8 cellular contexts compared by ENCODE assay signal in the genomic region with DNA sequence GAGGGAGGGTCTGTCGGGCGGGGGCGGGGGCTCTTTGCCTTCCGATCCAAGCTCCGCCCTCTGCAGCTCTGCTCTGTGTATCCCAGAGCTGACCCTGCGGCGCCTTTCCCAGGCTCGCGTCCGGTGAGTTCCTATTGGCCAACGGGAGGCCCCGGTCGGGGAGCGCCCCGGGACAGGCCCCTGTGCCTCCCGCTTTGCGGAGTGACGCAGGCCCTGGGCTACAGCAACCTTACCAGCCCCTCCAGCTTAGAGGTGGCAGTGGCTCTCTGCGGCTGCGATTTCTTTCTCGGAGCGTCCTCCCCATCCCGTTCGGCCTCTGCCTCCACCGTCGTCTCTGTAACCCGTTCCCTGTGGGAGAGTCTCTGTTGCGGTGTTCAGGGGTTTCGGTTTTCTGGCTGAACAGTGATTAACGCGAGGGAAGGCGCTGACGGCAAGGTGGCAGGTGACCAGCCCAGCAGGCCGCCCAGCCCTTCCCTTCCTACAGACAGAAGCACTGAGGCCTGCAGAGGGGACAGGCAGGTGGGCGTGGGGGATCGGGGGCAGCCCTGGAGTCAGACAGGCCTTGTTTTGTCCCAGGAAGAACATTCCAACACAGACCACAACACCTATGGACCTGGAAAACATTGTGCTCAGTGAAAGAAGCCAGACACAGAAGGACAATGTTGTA. TPM values are rescaled to one million over a fixed set of nuclear protein-coding genes. Genes with fewer than 3 reads are reported as not detected.
A peak's percentile ranks its signal among the peaks of the same experiment; 100 is the strongest.
DNase-seq lines count a peak whose midpoint lies in the region; ATAC-seq and TF ChIP-seq lines count a peak whose summit lies in the region.

No MANE protein-coding gene starts in this region.

- H3K9me3 ChIP-seq in T-helper 17 cell (ENCODE audit: control insufficient read depth, low read length, poor library complexity, severe bottlenecking), result no peaks in the 10 kb centered on the region

- H3K4me3 ChIP-seq in GM23338, result peak overlapping the region; percentile 66
- H3K4me3 ChIP-seq in foreskin fibroblast (ENCODE audit: low read depth in 1 of 2, low read length in 2 of 2), result peak overlapping the region; percentile 46 to 57

- H3K4me3 Mint-ChIP-seq in GM23338 (peak overlapping the region; percentile 73), T-helper 17 cell (peak overlapping the region; percentile 9), nephron progenitor cell (peak overlapping the region; percentile 75)
- H3K4me3 Mint-ChIP-seq in activated T-helper 1 cell treated with anti-CD3 and anti-CD28 coated beads, Interleukin-12 subunit alpha, Interleukin-12 subunit beta, Interleukin-2, Interleukin-4 antibody, amounts not matched to agents 30 ng/mL and 10 ng/mL and 1 ng/mL, durations not matched to agents 14 hours and 24 hours and 36 hours, result no peak overlapping the region

- H3K4me1 Mint-ChIP-seq in GM23338 (peaks cover 17% of the 10 kb centered on the region), T-helper 17 cell (peaks cover 5% of the 10 kb centered on the region), nephron progenitor cell (peaks cover 38% of the 10 kb centered on the region)
- H3K4me1 Mint-ChIP-seq in activated T-helper 1 cell treated with anti-CD3 and anti-CD28 coated beads, Interleukin-12 subunit alpha, Interleukin-12 subunit beta, Interleukin-2, Interleukin-4 antibody, amounts not matched to agents 30 ng/mL and 10 ng/mL and 1 ng/mL, durations not matched to agents 14 hours and 24 hours and 36 hours (ENCODE audit: low read depth), result peaks cover 6% of the 10 kb centered on the region

- H3K9me3 Mint-ChIP-seq in GM23338, result peaks cover 4% of the 10 kb centered on the region; the same call in 2 of the 3 replicates
- H3K9me3 Mint-ChIP-seq in nephron progenitor cell, result peaks cover 5% of the 10 kb centered on the region
- H3K9me3 Mint-ChIP-seq in activated T-helper 1 cell treated with anti-CD3 and anti-CD28 coated beads, Interleukin-12 subunit alpha, Interleukin-12 subunit beta, Interleukin-2, Interleukin-4 antibody, amounts not matched to agents 30 ng/mL and 10 ng/mL and 1 ng/mL, durations not matched to agents 14 hours and 24 hours and 36 hours, result peaks cover 4% of the 10 kb centered on the region

- H2AFZ ChIP-seq in GM23338, result peak overlapping the region; percentile 99

- no peaks in the 10 kb centered on the region for H3K9me2 ChIP-seq in GM23338 (ENCODE audit: insufficient read depth)

- H3K27me3 ChIP-seq in GM23338 (ENCODE audit: insufficient read depth), result no peaks in the 10 kb centered on the region

- no peaks in the 10 kb centered on the region for H3K36me3 ChIP-seq in GM23338 (ENCODE audit: insufficient read depth)

- H3F3A ChIP-seq in GM23338 (replicated peaks; ENCODE audit: low read depth), result peaks cover 19% of the 10 kb centered on the region

- no peaks in the 10 kb centered on the region for H3K36me3 Mint-ChIP-seq in GM23338 (ENCODE audit: low read depth)
- peaks cover 5% of the 10 kb centered on the region for H3K36me3 Mint-ChIP-seq in T-helper 17 cell (ENCODE audit: low read depth)
- peaks cover 6% of the 10 kb centered on the region for H3K36me3 Mint-ChIP-seq in nephron progenitor cell (ENCODE audit: low read depth)
- peaks cover 1% of the 10 kb centered on the region for H3K36me3 Mint-ChIP-seq in activated T-helper 1 cell treated with anti-CD3 and anti-CD28 coated beads, Interleukin-12 subunit alpha, Interleukin-12 subunit beta, Interleukin-2, Interleukin-4 antibody, amounts not matched to agents 30 ng/mL and 10 ng/mL and 1 ng/mL, durations not matched to agents 14 hours and 24 hours and 36 hours (ENCODE audit: low read depth)

- no peaks in the 10 kb centered on the region for H4K20me1 ChIP-seq in GM23338 (replicated peaks; ENCODE audit: insufficient read depth)

- no peaks in the 10 kb centered on the region for H3K79me2 ChIP-seq in GM23338 (replicated peaks; ENCODE audit: insufficient read depth)

- peak overlapping the region; percentile 58 for H3K27ac Mint-ChIP-seq in GM23338
- no peak overlapping the region for H3K27ac Mint-ChIP-seq in T-helper 17 cell
- H3K27ac Mint-ChIP-seq in nephron progenitor cell, result peak overlapping the region; percentile 91
- no peak overlapping the region for H3K27ac Mint-ChIP-seq in activated T-helper 1 cell treated with anti-CD3 and anti-CD28 coated beads, Interleukin-12 subunit alpha, Interleukin-12 subunit beta, Interleukin-2, Interleukin-4 antibody, amounts not matched to agents 30 ng/mL and 10 ng/mL and 1 ng/mL, durations not matched to agents 14 hours and 24 hours and 36 hours

- peak overlapping the region; percentile 94 for H3K27ac ChIP-seq in GM23338 (ENCODE audit: low read depth)

- intact Hi-C loops in activated T-helper 1 cell treated with anti-CD3 and anti-CD28 coated beads, Interleukin-12 subunit alpha, Interleukin-12 subunit beta, Interleukin-2, Interleukin-4 antibody, amounts not matched to agents 30 ng/mL and 10 ng/mL and 1 ng/mL, durations not matched to agents 14 hours and 24 hours and 36 hours (cut with micrococcal nuclease), result no loop called here

- H3K27me3 Mint-ChIP-seq in GM23338 (ENCODE audit: insufficient read depth, low read depth, poor library complexity), result peaks cover 14% of the 10 kb centered on the region
- H3K27me3 Mint-ChIP-seq in T-helper 17 cell, result peaks cover 19% of the 10 kb centered on the region
- peaks cover 5% of the 10 kb centered on the region for H3K27me3 Mint-ChIP-seq in nephron progenitor cell (ENCODE audit: low read depth, poor library complexity)
- H3K27me3 Mint-ChIP-seq in activated T-helper 1 cell treated with anti-CD3 and anti-CD28 coated beads, Interleukin-12 subunit alpha, Interleukin-12 subunit beta, Interleukin-2, Interleukin-4 antibody, amounts not matched to agents 30 ng/mL and 10 ng/mL and 1 ng/mL, durations not matched to agents 14 hours and 24 hours and 36 hours (ENCODE audit: insufficient read depth), result peaks cover 18% of the 10 kb centered on the region

- peak overlapping the region; percentile 85 for H3K4me2 ChIP-seq in GM23338

- peaks cover 13% of the 10 kb centered on the region for H3K4me1 ChIP-seq in GM23338 (ENCODE audit: insufficient read depth)

- DNase-seq in GM23338 (ENCODE audit: low spot score) (peak; percentile 97), T-helper 17 cell (no peak), foreskin fibroblast (peak; percentile 75 to 89), nephron progenitor cell (peak; percentile 89), DMS 273 (lab: John Stamatoyannopoulos, UW; ENCODE audit: unreplicated experiment) (no peak)
- DNase-seq in stimulated activated CD4-positive, alpha-beta T cell treated with anti-CD3 and anti-CD28 coated beads, Interleukin-1b, Interleukin-23, amount 100 ng/mL, for 48 hours, result no peak
- no peak for DNase-seq in activated T-helper 1 cell treated with anti-CD3 and anti-CD28 coated beads, Interleukin-12 subunit alpha, Interleukin-12 subunit beta, Interleukin-2, Interleukin-4 antibody, amounts not matched to agents 30 ng/mL and 10 ng/mL and 1 ng/mL, durations not matched to agents 14 hours and 24 hours and 36 hours (ENCODE audit: low spot score)

- no peak for TF ChIP-seq CTCF in GM23338 (conservative IDR thresholded peaks at IDR 0.05; ENCODE audit: low read depth in 2 of 2)
- no peak for TF ChIP-seq CTCF in foreskin fibroblast (IDR thresholded peaks at IDR 0.05; ENCODE audit: low read depth, low read length)
- TF ChIP-seq CTCF in nephron progenitor cell (IDR thresholded peaks at IDR 0.05), result no peak

- ATAC-seq in GM23338, result peak; percentile 96
- no peak for ATAC-seq in T-helper 17 cell
- no peak for ATAC-seq in GM21447 (IDR thresholded peaks at IDR 0.05; ENCODE audit: unreplicated experiment)

TF ChIP-seq in GM23338, 12 proteins besides CTCF, POLR2A, EP300 and RAD21 (continues in another document):
- no peak for TF ChIP-seq ETS1 (IDR thresholded peaks at IDR 0.05)
- TF ChIP-seq NANOG (IDR thresholded peaks at IDR 0.05; ENCODE audit: borderline replicate concordance), result no peak
- TF ChIP-seq CREB1 (CRISPR knock-in tag; IDR thresholded peaks at IDR 0.05; ENCODE audit: low read depth), result peak; percentile 59
- peak; percentile 82 for TF ChIP-seq POLR2AphosphoS5 (IDR thresholded peaks at IDR 0.05; ENCODE audit: low read depth)
- no peak for TF ChIP-seq ZNF331 (CRISPR knock-in tag; IDR thresholded peaks at IDR 0.05; ENCODE audit: low read depth)
- TF ChIP-seq STAT1 (IDR thresholded peaks at IDR 0.05; ENCODE audit: unreplicated experiment), result no peak

RNA-seq across cellular contexts. Expression of gene CEBPB, which starts 18.1 kb away (rescaled TPM):
- 20.5 and 25.4 TPM in 2 replicates for total RNA-seq in GM23338 (2014; rRNA removed; shearing (Covaris generic))
- polyA plus RNA-seq in GM23338 (2016; fragmentation: Nextera tagmentation; extraction: Ambion mirVana), result 20.6 and 23.7 TPM in 2 replicates
- 10 to 100 TPM; 18.1 to 32.8 TPM for total RNA-seq in T-helper 17 cell
- 52.3 and 55.2 TPM in 2 replicates for total RNA-seq in activated T-helper 1 cell treated with anti-CD3 and anti-CD28 coated beads, Interleukin-12 subunit alpha, Interleukin-12 subunit beta, Interleukin-2, Interleukin-4 antibody, amounts not matched to agents 30 ng/mL and 10 ng/mL and 1 ng/mL, durations not matched to agents 14 hours and 24 hours and 36 hours

RNA-seq across cellular contexts. Expression of gene PEDS1, which starts 19.0 kb away (rescaled TPM):
- 33.0 and 43.6 TPM in 2 replicates for total RNA-seq in GM23338 (2014; rRNA removed; shearing (Covaris generic))
- 31.6 and 34.5 TPM in 2 replicates for polyA plus RNA-seq in GM23338 (2016; fragmentation: Nextera tagmentation; extraction: Ambion mirVana)
- total RNA-seq in T-helper 17 cell, result 10 to 100 TPM; 14.3 to 22.6 TPM
- total RNA-seq in activated T-helper 1 cell treated with anti-CD3 and anti-CD28 coated beads, Interleukin-12 subunit alpha, Interleukin-12 subunit beta, Interleukin-2, Interleukin-4 antibody, amounts not matched to agents 30 ng/mL and 10 ng/mL and 1 ng/mL, durations not matched to agents 14 hours and 24 hours and 36 hours, result 30.7 and 33.4 TPM in 2 replicates

RNA-seq across cellular contexts. Expression of gene UBE2V1, which starts 59.5 kb away (rescaled TPM):
- 85.7 and 105 TPM in 2 replicates for total RNA-seq in GM23338 (2014; rRNA removed; shearing (Covaris generic))
- polyA plus RNA-seq in GM23338 (2016; fragmentation: Nextera tagmentation; extraction: Ambion mirVana), result 293 and 302 TPM in 2 replicates
- 100 to 1,000 TPM; 124 to 151 TPM for total RNA-seq in T-helper 17 cell
- 166 and 170 TPM in 2 replicates for total RNA-seq in activated T-helper 1 cell treated with anti-CD3 and anti-CD28 coated beads, Interleukin-12 subunit alpha, Interleukin-12 subunit beta, Interleukin-2, Interleukin-4 antibody, amounts not matched to agents 30 ng/mL and 10 ng/mL and 1 ng/mL, durations not matched to agents 14 hours and 24 hours and 36 hours

Comparison
In these comparisons a context has a peak if more than half of its experiments do, and no peak if none do; other contexts are left out.
1. DNase-seq: peak in GM23338 (single experiment), foreskin fibroblast (2 of 2) and nephron progenitor cell (single experiment); none in T-helper 17 cell (0 of 3), stimulated activated CD4-positive, alpha-beta T cell treated with anti-CD3 and anti-CD28 coated beads, Interleukin-1b, Interleukin-23, amount 100 ng/mL, for 48 hours (single experiment), activated T-helper 1 cell treated with anti-CD3 and anti-CD28 coated beads, Interleukin-12 subunit alpha, Interleukin-12 subunit beta, Interleukin-2, Interleukin-4 antibody, amounts not matched to agents 30 ng/mL and 10 ng/mL and 1 ng/mL, durations not matched to agents 14 hours and 24 hours and 36 hours (single experiment) and DMS 273 (single experiment).
2. H3K27ac Mint-ChIP-seq: peak in GM23338 (single experiment) and nephron progenitor cell (single experiment); none in T-helper 17 cell (single experiment) and activated T-helper 1 cell treated with anti-CD3 and anti-CD28 coated beads, Interleukin-12 subunit alpha, Interleukin-12 subunit beta, Interleukin-2, Interleukin-4 antibody, amounts not matched to agents 30 ng/mL and 10 ng/mL and 1 ng/mL, durations not matched to agents 14 hours and 24 hours and 36 hours (single experiment).